22 cellular contexts compared by ENCODE assay signal in genomic region chr11:19578871-19579270, GRCh38.
A peak's percentile ranks its signal among the peaks of the same experiment; 100 is the strongest.
DNase-seq lines count a peak whose midpoint lies in the region; ATAC-seq and TF ChIP-seq lines count a peak whose summit lies in the region.
"Had no signal": no experiment of that assay in that cellular context is flagged by ENCODE, and none has a peak within 500 bp of the region (broad histone marks: within the 10 kb centered on the region; RNA-seq: fewer than 3 reads in every experiment).

No MANE protein-coding gene starts in this region.

- H3K4me3 ChIP-seq in heart right ventricle (no peak overlapping the region), skeletal muscle tissue (ENCODE audit: low read length in 3 of 3) (no peak overlapping the region), vagina (no peak overlapping the region)
- H3K4me3 ChIP-seq: breast epithelium, K562 had no signal

- H3K27me3 Mint-ChIP-seq in nephron progenitor cell (ENCODE audit: low read depth, poor library complexity): no peaks in the 10 kb centered on the region
- H3K27me3 Mint-ChIP-seq: activated CD8-positive, alpha-beta T cell treated with anti-CD3 and anti-CD28 coated beads for 36 hours had no signal

- H3K4me1 Mint-ChIP-seq in nephron progenitor cell: peaks cover 10% of the 10 kb centered on the region
- H3K4me1 Mint-ChIP-seq: CD14-positive monocyte had no signal

- H3K36me3 ChIP-seq in heart right ventricle (no peaks in the 10 kb centered on the region), skeletal muscle tissue (ENCODE audit: control insufficient read depth in 3 of 3, insufficient read depth in 3 of 3, low read length in 3 of 3) (no peaks in the 10 kb centered on the region), vagina (no peaks in the 10 kb centered on the region)
- H3K36me3 ChIP-seq: breast epithelium had no signal

- TF ChIP-seq CTCF in heart right ventricle (IDR thresholded peaks at IDR 0.05) (no peak), vagina (IDR thresholded peaks at IDR 0.05) (no peak), nephron progenitor cell (IDR thresholded peaks at IDR 0.05) (no peak)

- H3K9me3 ChIP-seq in heart right ventricle (no peaks in the 10 kb centered on the region), skeletal muscle tissue (ENCODE audit: control insufficient read depth in 3 of 3, low read length in 3 of 3) (no peaks in the 10 kb centered on the region), vagina (no peaks in the 10 kb centered on the region)
- H3K9me3 ChIP-seq: breast epithelium had no signal

- H3K4me1 ChIP-seq in heart right ventricle (peaks cover 25 to 65% (median 44%) of the 10 kb centered on the region in 9 donors), skeletal muscle tissue (ENCODE audit: control insufficient read depth in 3 of 3, insufficient read depth in 3 of 3, low read length in 3 of 3) (peaks cover 24 to 25% (median 25%) of the 10 kb centered on the region in 3 donors), vagina (peaks cover 28% of the 10 kb centered on the region)

- no peak for DNase-seq in heart right ventricle
- DNase-seq in left ventricle myocardium superior: no peak
- DNase-seq in left lobe of liver (ENCODE audit: low spot score): peak; percentile 7
- no peak for DNase-seq in vagina (ENCODE audit: extremely low spot score in 2 of 2)
- DNase-seq in NOMO-1 treated with dmso at 0.1 percent for 144 hours (lab: John Stamatoyannopoulos, UW; ENCODE audit: unreplicated experiment): no peak
- DNase-seq in nephron progenitor cell: no peak
- DNase-seq in activated CD4-positive, alpha-beta T cell treated with anti-CD3 and anti-CD28 coated beads for 4 hours: no peak
- DNase-seq: activated CD8-positive, alpha-beta T cell treated with anti-CD3 and anti-CD28 coated beads for 36 hours; activated T-cell treated with anti-CD3 and anti-CD28 coated beads, Interleukin-2, amount 50 U/mL, for 4 hours; effector CD4-positive, alpha-beta T cell; mammary epithelial cell; NCI-H2081; NCI-H524; SHP77 treated with DMSO at 0.1 percent for 48 hours; stimulated activated naive CD4-positive, alpha-beta T cell treated with Interleukin-2 at 50 U/mL for 16 hours had no signal

- ATAC-seq in heart right ventricle: no peak
- ATAC-seq in left ventricle myocardium superior: no peak
- no peak for ATAC-seq in left lobe of liver
- ATAC-seq: activated CD8-positive, alpha-beta T cell treated with anti-CD3 and anti-CD28 coated beads for 36 hours; activated naive CD4-positive, alpha-beta T cell treated with anti-CD3 and anti-CD28 coated beads, Interleukin-2, amount 50 U/mL, for 72 hours; activated T-cell treated with anti-CD3 and anti-CD28 coated beads, Interleukin-2, amount 50 U/mL, for 4 hours; K562; natural killer cell treated with Interleukin-12 subunit alpha and Interleukin-12 subunit beta and Interleukin-15 and Interleukin-18, amount 100 ng/mL, for 72 hours had no signal

- 84 to 89% methylated on average over 2 of the region's 2 CpGs for WGBS in heart right ventricle, 2 donors

- no peak for TF ChIP-seq POLR2A in vagina (IDR thresholded peaks at IDR 0.05)

- H3K27me3 ChIP-seq in heart right ventricle (no peaks in the 10 kb centered on the region), skeletal muscle tissue (ENCODE audit: control insufficient read depth in 3 of 3, insufficient read depth in 3 of 3, low read length in 3 of 3) (no peaks in the 10 kb centered on the region), vagina (no peaks in the 10 kb centered on the region)
- H3K27me3 ChIP-seq: breast epithelium had no signal

- H3K4me3 Mint-ChIP-seq in nephron progenitor cell: no peak overlapping the region
- H3K4me3 Mint-ChIP-seq: activated CD8-positive, alpha-beta T cell treated with anti-CD3 and anti-CD28 coated beads for 36 hours; activated T-cell treated with anti-CD3 and anti-CD28 coated beads, Interleukin-2, amount 50 U/mL, for 4 hours; CD14-positive monocyte; natural killer cell treated with Interleukin-12 subunit alpha and Interleukin-12 subunit beta and Interleukin-15 and Interleukin-18, amount 100 ng/mL, for 72 hours; T-helper 1 cell treated with Interleukin-12 subunit alpha and Interleukin-12 subunit beta and Interleukin-4 antibody, amounts not matched to agents 30 μg/mL and 1 μg/mL, for 36 hours had no signal

- intact Hi-C loops in heart right ventricle (cut with DNase I) (loop anchor here in 6 of 10 donors (5.0 to 10.0 kb wide), 8 partner anchors 48 to 138 kb away; partner anchors contain the start of gene NAV2 (in 2 of the 6)), left ventricle myocardium superior (cut with micrococcal nuclease) (no loop called here), vagina (cut with DNase I) (loop anchor here (5.0 kb wide), 1 partner anchor 103 kb away; no protein-coding TSS in a partner anchor)

- peak overlapping the region; percentile 72 to 96 (median 84) for H3K27ac ChIP-seq in heart right ventricle
- H3K27ac ChIP-seq in skeletal muscle tissue (ENCODE audit: low read depth, low read length): peak overlapping the region; percentile 60
- H3K27ac ChIP-seq in vagina: peak overlapping the region; percentile 92

- H3K9ac ChIP-seq in skeletal muscle tissue (ENCODE audit: low read depth in 1 of 3, low read length in 3 of 3): no peak overlapping the region

- peaks cover 12% of the 10 kb centered on the region for H3K9me3 Mint-ChIP-seq in nephron progenitor cell
- H3K9me3 Mint-ChIP-seq: activated CD8-positive, alpha-beta T cell treated with anti-CD3 and anti-CD28 coated beads for 36 hours; activated naive CD4-positive, alpha-beta T cell treated with anti-CD3 and anti-CD28 coated beads, Interleukin-2, amount 50 U/mL, for 72 hours; activated T-cell treated with anti-CD3 and anti-CD28 coated beads, Interleukin-2, amount 50 U/mL, for 4 hours; natural killer cell treated with Interleukin-12 subunit alpha and Interleukin-12 subunit beta and Interleukin-15 and Interleukin-18, amount 100 ng/mL, for 72 hours; T-helper 1 cell treated with Interleukin-12 subunit alpha and Interleukin-12 subunit beta and Interleukin-4 antibody, amounts not matched to agents 30 μg/mL and 1 μg/mL, for 36 hours had no signal

- no peaks in the 10 kb centered on the region for H3K36me3 Mint-ChIP-seq in nephron progenitor cell (ENCODE audit: low read depth)
- H3K36me3 Mint-ChIP-seq: CD14-positive monocyte; natural killer cell treated with Interleukin-12 subunit alpha and Interleukin-12 subunit beta and Interleukin-15 and Interleukin-18, amount 100 ng/mL, for 72 hours had no signal

- no peak overlapping the region for H3K27ac Mint-ChIP-seq in nephron progenitor cell
- H3K27ac Mint-ChIP-seq: activated CD8-positive, alpha-beta T cell treated with anti-CD3 and anti-CD28 coated beads for 36 hours; activated naive CD4-positive, alpha-beta T cell treated with anti-CD3 and anti-CD28 coated beads, Interleukin-2, amount 50 U/mL, for 72 hours; natural killer cell treated with Interleukin-12 subunit alpha and Interleukin-12 subunit beta and Interleukin-15 and Interleukin-18, amount 100 ng/mL, for 72 hours; T-helper 1 cell treated with Interleukin-12 subunit alpha and Interleukin-12 subunit beta and Interleukin-4 antibody, amounts not matched to agents 30 μg/mL and 1 μg/mL, for 36 hours had no signal
